In the genomic region with DNA sequence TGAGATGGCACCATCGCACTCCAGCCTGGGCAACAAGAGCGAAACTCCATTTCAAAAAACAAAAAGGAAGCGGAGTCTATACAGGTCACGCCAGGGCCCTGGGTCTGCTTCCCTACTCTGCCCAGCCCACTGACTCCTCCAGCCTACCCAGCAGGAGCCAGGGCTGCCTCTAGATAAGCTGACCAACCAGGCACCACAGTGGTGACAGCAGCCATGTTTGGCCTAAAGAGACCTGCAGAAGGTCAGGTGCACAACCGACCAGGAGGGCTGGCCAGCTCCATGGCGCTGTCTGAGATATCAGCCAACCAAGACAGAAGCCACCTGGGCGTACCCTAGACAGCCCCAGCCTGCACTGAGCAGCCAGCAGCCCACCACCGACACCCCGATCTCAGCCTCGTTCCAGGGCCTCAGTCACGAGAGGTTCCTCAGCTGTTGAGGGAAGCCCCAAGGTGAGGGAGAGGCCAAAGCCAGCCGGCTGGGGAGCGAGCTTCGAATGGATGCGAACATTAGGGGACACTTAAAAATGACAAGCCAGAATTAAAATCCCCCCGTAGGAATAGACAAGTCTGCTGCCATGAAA, we compare ENCODE assay signal across 20 cellular contexts.
"Had no signal": no experiment of that assay in that cellular context is flagged by ENCODE, and none has a peak within 500 bp of the region (broad histone marks: within the 10 kb centered on the region; RNA-seq: fewer than 3 reads in every experiment).

No MANE protein-coding gene starts in this region.

- ATAC-seq: left lung, pancreas had no signal

- FAIRE-seq: astrocyte, endometrium, keratinocyte, pancreas, urothelium cell line had no signal

- H3K4me3 Mint-ChIP-seq: activated CD4-positive, alpha-beta memory T cell treated with anti-CD3 and anti-CD28 coated beads for 36 hours; activated naive CD4-positive, alpha-beta T cell treated with anti-CD3 and anti-CD28 coated beads for 36 hours; activated T-cell treated with anti-CD3 and anti-CD28 coated beads, Interleukin-2, amount 50 U/mL, for 24 hours; memory B cell; naive B cell; stimulated activated naive B cell treated with anti-CD40 and anti-IgM and Interleukin-4, amounts not matched to agents 10 μg/mL and 1 μg/mL and 100 μg/mL, for 72 hours had no signal

- H3K27me3 ChIP-seq: breast epithelium, left lung, pancreas, right lobe of liver, thyroid gland had no signal

- H3K4me3 ChIP-seq: breast epithelium, left lung, pancreas, right lobe of liver, thyroid gland had no signal

- H3K9me3 Mint-ChIP-seq: activated CD4-positive, alpha-beta memory T cell treated with anti-CD3 and anti-CD28 coated beads for 36 hours; activated naive CD4-positive, alpha-beta T cell treated with anti-CD3 and anti-CD28 coated beads for 36 hours; activated T-cell treated with anti-CD3 and anti-CD28 coated beads, Interleukin-2, amount 50 U/mL, for 24 hours; activated T-helper 2 cell treated with anti-CD3 and anti-CD28 coated beads, Interferon-gamma antibody, Interleukin-2, Interleukin-4, amounts not matched to agents 10 μg/mL and 5 μg/mL and 100 μg/mL, durations not matched to agents 14 hours and 24 hours and 36 hours; memory B cell; stimulated activated naive B cell treated with anti-CD40 and anti-IgM and Interleukin-4, amounts not matched to agents 10 μg/mL and 1 μg/mL and 100 μg/mL, for 72 hours had no signal

- H3K27ac Mint-ChIP-seq: activated CD4-positive, alpha-beta memory T cell treated with anti-CD3 and anti-CD28 coated beads for 36 hours; activated naive CD4-positive, alpha-beta T cell treated with anti-CD3 and anti-CD28 coated beads for 36 hours; activated T-cell treated with anti-CD3 and anti-CD28 coated beads, Interleukin-2, amount 50 U/mL, for 24 hours; activated T-helper 2 cell treated with anti-CD3 and anti-CD28 coated beads, Interferon-gamma antibody, Interleukin-2, Interleukin-4, amounts not matched to agents 10 μg/mL and 5 μg/mL and 100 μg/mL, durations not matched to agents 14 hours and 24 hours and 36 hours; stimulated activated naive B cell treated with anti-CD40 and anti-IgM and Interleukin-4, amounts not matched to agents 10 μg/mL and 1 μg/mL and 100 μg/mL, for 72 hours had no signal

- H3K27ac ChIP-seq: breast epithelium, left lung, pancreas, right lobe of liver, thyroid gland, WERI-Rb-1 had no signal

- H3K36me3 Mint-ChIP-seq: activated CD4-positive, alpha-beta memory T cell treated with anti-CD3 and anti-CD28 coated beads for 36 hours; naive B cell had no signal

- H3K4me1 ChIP-seq: breast epithelium, pancreas, right lobe of liver, thyroid gland had no signal

- DNase-seq: activated CD4-positive, alpha-beta T cell treated with anti-CD3 and anti-CD28 coated beads for 4 hours; cortex of kidney; foreskin melanocyte; naive B cell; stimulated activated naive B cell treated with anti-CD40 and anti-IgM and Interleukin-4, amounts not matched to agents 10 μg/mL and 1 μg/mL and 100 μg/mL, for 72 hours; thyroid gland; WERI-Rb-1 had no signal

- H3K9me3 ChIP-seq: breast epithelium, left lung, pancreas, right lobe of liver, thyroid gland had no signal

- H3K36me3 ChIP-seq: breast epithelium, left lung, pancreas, right lobe of liver, thyroid gland, WERI-Rb-1 had no signal
